ENCODE assay signal across 20 cellular contexts in the genomic region with DNA sequence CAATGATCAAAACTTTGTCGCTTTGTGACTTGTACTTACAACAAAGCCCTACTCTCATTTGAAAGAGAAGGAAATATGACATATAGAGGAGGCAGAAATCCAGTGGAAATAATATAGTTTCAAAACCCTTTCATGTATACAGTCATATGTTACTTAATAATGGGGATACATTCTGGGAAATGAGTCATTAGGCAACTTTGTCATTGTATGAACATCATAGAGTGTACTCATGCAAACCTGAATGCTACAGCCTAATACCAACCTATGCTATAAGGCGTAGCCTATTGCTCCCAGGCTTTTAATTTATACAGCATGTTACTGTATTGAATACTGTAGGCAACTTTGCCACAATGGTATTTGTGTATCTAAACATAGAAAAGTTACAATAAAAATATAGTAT.
"Had no signal": no experiment of that assay in that cellular context is flagged by ENCODE, and none has a peak within 500 bp of the region (broad histone marks: within the 10 kb centered on the region; RNA-seq: fewer than 3 reads in every experiment).

No MANE protein-coding gene starts in this region.

- H3K4me1 Mint-ChIP-seq: brain had no signal

- ATAC-seq: activated T-cell treated with anti-CD3 and anti-CD28 coated beads, Interleukin-2, amount 50 U/mL, for 4 hours; left ventricle myocardium superior; natural killer cell; stimulated activated memory B cell treated with anti-CD40 and anti-IgM and Interleukin-4, amounts not matched to agents 10 μg/mL and 1 μg/mL and 100 μg/mL, for 72 hours; WTC11 had no signal

- H3K4me3 Mint-ChIP-seq: activated CD4-positive, alpha-beta memory T cell treated with anti-CD3 and anti-CD28 coated beads, Interleukin-2, amount 10 ng/mL, durations not matched to agents 7 days and 5 days; activated naive CD8-positive, alpha-beta T cell treated with anti-CD3 and anti-CD28 coated beads for 36 hours; activated T-cell treated with anti-CD3 and anti-CD28 coated beads, Interleukin-2, amount 50 U/mL, for 4 hours; brain; natural killer cell; stimulated activated memory B cell treated with anti-CD40 and anti-IgM and Interleukin-4, amounts not matched to agents 10 μg/mL and 1 μg/mL and 100 μg/mL, for 72 hours; WTC11 had no signal

- DNase-seq: activated CD4-positive, alpha-beta memory T cell treated with anti-CD3 and anti-CD28 coated beads, Interleukin-2, amount 10 ng/mL, durations not matched to agents 7 days and 5 days; activated CD4-positive, alpha-beta T cell treated with anti-CD3 and anti-CD28 coated beads for 4 hours; activated gamma-delta T cell; activated naive CD8-positive, alpha-beta T cell treated with anti-CD3 and anti-CD28 coated beads for 36 hours; activated T-cell treated with anti-CD3 and anti-CD28 coated beads, Interleukin-2, amount 50 U/mL, for 4 hours; cortex of kidney; effector CD8-positive, alpha-beta T cell; hippocampal formation; kidney; left ventricle myocardium superior; mesenchymal stem cell; natural killer cell; stimulated activated CD4-positive, alpha-beta T cell treated with anti-CD3 and anti-CD28 coated beads, Interleukin-2, amount 100 ng/mL, for 48 hours; substantia nigra; uterus had no signal

- H3K27ac Mint-ChIP-seq: activated CD4-positive, alpha-beta memory T cell treated with anti-CD3 and anti-CD28 coated beads, Interleukin-2, amount 10 ng/mL, durations not matched to agents 7 days and 5 days; activated naive CD8-positive, alpha-beta T cell treated with anti-CD3 and anti-CD28 coated beads for 36 hours; brain; natural killer cell; stimulated activated memory B cell treated with anti-CD40 and anti-IgM and Interleukin-4, amounts not matched to agents 10 μg/mL and 1 μg/mL and 100 μg/mL, for 72 hours; WTC11 had no signal

- H3K27me3 Mint-ChIP-seq: activated CD4-positive, alpha-beta memory T cell treated with anti-CD3 and anti-CD28 coated beads, Interleukin-2, amount 10 ng/mL, durations not matched to agents 7 days and 5 days had no signal

- H3K36me3 Mint-ChIP-seq: activated naive CD8-positive, alpha-beta T cell treated with anti-CD3 and anti-CD28 coated beads for 36 hours; brain; natural killer cell; stimulated activated memory B cell treated with anti-CD40 and anti-IgM and Interleukin-4, amounts not matched to agents 10 μg/mL and 1 μg/mL and 100 μg/mL, for 72 hours; WTC11 had no signal

- H3K4me3 ChIP-seq: tibial nerve, uterus had no signal

- FAIRE-seq: kidney, TTC549 had no signal

- H3K9me3 Mint-ChIP-seq: activated CD4-positive, alpha-beta memory T cell treated with anti-CD3 and anti-CD28 coated beads, Interleukin-2, amount 10 ng/mL, durations not matched to agents 7 days and 5 days; activated naive CD8-positive, alpha-beta T cell treated with anti-CD3 and anti-CD28 coated beads for 36 hours; activated T-cell treated with anti-CD3 and anti-CD28 coated beads, Interleukin-2, amount 50 U/mL, for 4 hours; brain; stimulated activated memory B cell treated with anti-CD40 and anti-IgM and Interleukin-4, amounts not matched to agents 10 μg/mL and 1 μg/mL and 100 μg/mL, for 72 hours; WTC11 had no signal
